In the genomic region with DNA sequence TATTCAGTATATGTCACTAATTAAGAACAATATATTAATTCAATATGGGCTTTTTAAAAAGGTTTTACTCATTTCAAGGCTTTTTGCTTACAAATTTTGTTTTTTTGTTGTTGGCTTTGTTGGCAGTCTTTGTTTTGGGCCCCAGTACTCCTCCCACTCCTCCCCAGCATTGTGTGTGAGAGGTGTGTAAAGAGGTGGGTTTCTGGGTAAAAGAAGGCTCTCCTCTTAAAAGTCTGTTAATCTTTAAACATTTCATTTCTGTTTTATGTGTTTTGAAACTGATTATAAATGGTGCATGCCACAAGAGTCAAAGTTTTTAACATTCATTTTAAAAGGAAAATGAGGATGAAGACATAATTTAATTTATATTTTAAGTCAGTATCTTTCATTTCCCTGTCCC, we compare ENCODE assay signal across 20 cellular contexts.
DNase-seq lines count a peak whose midpoint lies in the region; ATAC-seq and TF ChIP-seq lines count a peak whose summit lies in the region.
"Had no signal": no experiment of that assay in that cellular context is flagged by ENCODE, and none has a peak within 500 bp of the region (broad histone marks: within the 10 kb centered on the region; RNA-seq: fewer than 3 reads in every experiment).

No MANE protein-coding gene starts in this region.

- peaks cover 90% of the 10 kb centered on the region for H3K79me2 ChIP-seq in OCI-LY3 (ENCODE audit: low read length)

- H3K27ac Mint-ChIP-seq in CD4-positive, CD25-positive, alpha-beta regulatory T cell, result peak overlapping the region in 2 of 3 donors; percentile 14 to 62
- H3K27ac Mint-ChIP-seq in endodermal cell (peak overlapping the region; percentile 11), natural killer cell (peak overlapping the region in 1 of 2 donors; percentile 56)

- peaks cover 40 to 60% (median 43%) of the 10 kb centered on the region in 4 donors for H3K4me1 Mint-ChIP-seq in CD4-positive, CD25-positive, alpha-beta regulatory T cell
- peaks cover 27% of the 10 kb centered on the region for H3K4me1 Mint-ChIP-seq in endodermal cell
- H3K4me1 Mint-ChIP-seq in natural killer cell, result peaks cover 34 to 57% of the 10 kb centered on the region in 2 donors

- H4K20me1 ChIP-seq in OCI-LY3 (ENCODE audit: insufficient read depth, low read length), result peaks cover 18% of the 10 kb centered on the region

- no peaks in the 10 kb centered on the region for H3K9me3 Mint-ChIP-seq in CD4-positive, CD25-positive, alpha-beta regulatory T cell
- H3K9me3 Mint-ChIP-seq in endodermal cell (no peaks in the 10 kb centered on the region), natural killer cell (no peaks in the 10 kb centered on the region)
- H3K9me3 Mint-ChIP-seq: T-cell had no signal

- no peak for DNase-seq in CD4-positive, CD25-positive, alpha-beta regulatory T cell
- DNase-seq in endodermal cell (no peak), natural killer cell (no peak)
- DNase-seq: AML-193; C1 segment of cervical spinal cord; DMS53; GDM1; KBM-7; MM.1S; NCI-H1092; NCI-H1436; NCI-H187 treated with DMSO at 0.1 percent for 48 hours; NCI-H748 treated with DMSO at 0.1 percent for 48 hours; NK-92 treated with Interleukin-12 subunit alpha and Interleukin-12 subunit beta, amount 100 ng/mL, for 24 hours; Peyer's patch; T-cell had no signal

- H3K27me3 Mint-ChIP-seq in CD4-positive, CD25-positive, alpha-beta regulatory T cell, result no peaks in the 10 kb centered on the region
- H3K27me3 Mint-ChIP-seq in endodermal cell (ENCODE audit: insufficient read depth), result no peaks in the 10 kb centered on the region
- H3K27me3 Mint-ChIP-seq in natural killer cell (ENCODE audit: low read depth in 2 of 2), result no peaks in the 10 kb centered on the region
- H3K27me3 Mint-ChIP-seq: T-cell had no signal

- no peak for TF ChIP-seq CTCF in OCI-LY3 (IDR thresholded peaks at IDR 0.05; ENCODE audit: low read depth, low read length)
- no peak for TF ChIP-seq CTCF in endodermal cell (conservative IDR thresholded peaks at IDR 0.05)
- no peak for TF ChIP-seq CTCF in natural killer cell (IDR thresholded peaks at IDR 0.05)

- no peak overlapping the region for H3K4me3 Mint-ChIP-seq in CD4-positive, CD25-positive, alpha-beta regulatory T cell
- H3K4me3 Mint-ChIP-seq in endodermal cell, result no peak overlapping the region
- H3K4me3 Mint-ChIP-seq in natural killer cell, result no peak overlapping the region
- H3K4me3 Mint-ChIP-seq: T-cell had no signal

- no peaks in the 10 kb centered on the region for H3K9me3 ChIP-seq in CD4-positive, CD25-positive, alpha-beta regulatory T cell (ENCODE audit: control insufficient read depth in 2 of 2, low read length in 2 of 2)
- H3K9me3 ChIP-seq in OCI-LY3 (ENCODE audit: insufficient read depth, low read length) (no peaks in the 10 kb centered on the region), endodermal cell (ENCODE audit: control insufficient read depth, low read length) (peaks cover 7% of the 10 kb centered on the region)
- H3K9me3 ChIP-seq: Peyer's patch had no signal

- H3K4me2 ChIP-seq in OCI-LY3 (ENCODE audit: low read length), result peak overlapping the region; percentile 11

- no peak overlapping the region for H3K4me3 ChIP-seq in CD4-positive, CD25-positive, alpha-beta regulatory T cell (ENCODE audit: low read depth, low read length)
- no peak overlapping the region for H3K4me3 ChIP-seq in OCI-LY3 (ENCODE audit: low read length)
- H3K4me3 ChIP-seq in endodermal cell (ENCODE audit: low read length), result no peak overlapping the region
- H3K4me3 ChIP-seq: Peyer's patch had no signal

- peaks cover 14% of the 10 kb centered on the region for H3K36me3 Mint-ChIP-seq in CD4-positive, CD25-positive, alpha-beta regulatory T cell
- H3K36me3 Mint-ChIP-seq in endodermal cell (ENCODE audit: low read depth) (peaks cover 36% of the 10 kb centered on the region), natural killer cell (no peaks in the 10 kb centered on the region)

- no peak overlapping the region for H2AFZ ChIP-seq in OCI-LY3 (ENCODE audit: low read depth, low read length)

- H3K36me3 ChIP-seq in CD4-positive, CD25-positive, alpha-beta regulatory T cell (ENCODE audit: control insufficient read depth, insufficient read depth, low read length), result peaks cover 24% of the 10 kb centered on the region
- peaks cover 9% of the 10 kb centered on the region for H3K36me3 ChIP-seq in OCI-LY3 (replicated peaks; ENCODE audit: low read depth, low read length)
- H3K36me3 ChIP-seq in endodermal cell (ENCODE audit: control insufficient read depth, insufficient read depth, low read length), result peaks cover 62% of the 10 kb centered on the region

- peaks cover 9% of the 10 kb centered on the region for H3K4me1 ChIP-seq in CD4-positive, CD25-positive, alpha-beta regulatory T cell (ENCODE audit: control insufficient read depth, insufficient read depth, low read length, poor library complexity, severe bottlenecking)
- peaks cover 32% of the 10 kb centered on the region for H3K4me1 ChIP-seq in OCI-LY3 (ENCODE audit: low read length)
- peaks cover 12% of the 10 kb centered on the region for H3K4me1 ChIP-seq in endodermal cell (ENCODE audit: control insufficient read depth, insufficient read depth, low read length)
- H3K4me1 ChIP-seq: Peyer's patch had no signal

- no peak for ATAC-seq in CD4-positive, CD25-positive, alpha-beta regulatory T cell (ENCODE audit: low read depth in 2 of 2)
- ATAC-seq in GM18909 (IDR thresholded peaks at IDR 0.05; ENCODE audit: poor library complexity, unreplicated experiment) (peak; percentile 74), natural killer cell (no peak), HG02571 (IDR thresholded peaks at IDR 0.05; ENCODE audit: unreplicated experiment) (no peak), HG03442 (IDR thresholded peaks at IDR 0.05; ENCODE audit: unreplicated experiment) (no peak)
- ATAC-seq: T-cell had no signal

- H3K27ac ChIP-seq in CD4-positive, CD25-positive, alpha-beta regulatory T cell (ENCODE audit: insufficient read depth, low read length, poor library complexity, severe bottlenecking), result no peak overlapping the region
- H3K27ac ChIP-seq in OCI-LY3 (ENCODE audit: low read length), result peak overlapping the region; percentile 36; the same call in 1 of the 2 replicates
- no peak overlapping the region for H3K27ac ChIP-seq in endodermal cell (ENCODE audit: low read depth, low read length)
- H3K27ac ChIP-seq: Peyer's patch had no signal

- intact Hi-C loops in natural killer cell (cut with micrococcal nuclease), result no loop called here

- H3K27me3 ChIP-seq in CD4-positive, CD25-positive, alpha-beta regulatory T cell (ENCODE audit: control insufficient read depth, insufficient read depth, low read length), result no peaks in the 10 kb centered on the region
- H3K27me3 ChIP-seq in OCI-LY3 (ENCODE audit: low read depth, low read length) (no peaks in the 10 kb centered on the region), endodermal cell (ENCODE audit: control insufficient read depth, insufficient read depth, low read length, poor library complexity, severe bottlenecking) (no peaks in the 10 kb centered on the region)
- H3K27me3 ChIP-seq: Peyer's patch had no signal

- H3K9ac ChIP-seq in OCI-LY3 (ENCODE audit: low read length), result no peak overlapping the region
- no peak overlapping the region for H3K9ac ChIP-seq in endodermal cell (ENCODE audit: extremely low read depth, low read length, poor library complexity, severe bottlenecking)
